In genomic region chr1:89049187-89049586, GRCh38 we compare ENCODE assay signal across 10 cellular contexts. TPM values are rescaled to one million over a fixed set of nuclear protein-coding genes. Genes with fewer than 3 reads are reported as not detected.
A peak's percentile ranks its signal among the peaks of the same experiment; 100 is the strongest.
DNase-seq lines count a peak whose midpoint lies in the region; ATAC-seq, FAIRE-seq and TF ChIP-seq lines count a peak whose summit lies in the region.
"Not testable (repeated sequence)": the region's sequence is repeated elsewhere in the genome, so short reads cannot be mapped to it uniquely, and the experiment has no call there.
"Had no signal": no experiment of that assay in that cellular context is flagged by ENCODE, and none has a peak within 500 bp of the region (broad histone marks: within the 10 kb centered on the region; RNA-seq: fewer than 3 reads in every experiment).

No MANE protein-coding gene starts in this region.

- ATAC-seq in SK-N-SH treated with all-trans-retinoic acid at 6 μM for 48 hours (peak; percentile 81), esophagus mucosa (peak; percentile 85), left lung (peak; percentile 39)
- not testable (repeated sequence) for ATAC-seq in K562

- H3K27ac ChIP-seq in K562 (ENCODE audit: extremely low read depth, low read depth, low read length); endothelial cell of umbilical vein (ENCODE audit: insufficient read depth, low read depth, low read length); left lung; small intestine (ENCODE audit: low read depth in 1 of 2, low read length in 1 of 2): not testable (repeated sequence)

- H3K9me1 ChIP-seq in K562 (ENCODE audit: control insufficient read depth, insufficient read depth, low read length); endothelial cell of umbilical vein (replicated peaks; ENCODE audit: control insufficient read depth, extremely low read depth, insufficient read depth, low read length): not testable (repeated sequence)

- not testable (repeated sequence) for H3K9me3 ChIP-seq in K562 (replicated peaks; ENCODE audit: control insufficient read depth, insufficient read depth, low read depth, low read length); endothelial cell of umbilical vein (replicated peaks; ENCODE audit: control insufficient read depth, insufficient read depth, low read length); left lung; small intestine (ENCODE audit: control insufficient read depth, low read depth)

- TF ChIP-seq CTCF in K562 (IDR thresholded peaks at IDR 0.05 in 2 of 3, conservative IDR thresholded peaks at IDR 0.05 in 1 of 3; ENCODE audit: insufficient read depth in 2 of 3, low read depth in 1 of 3, low read length in 3 of 3); endothelial cell of umbilical vein (IDR thresholded peaks at IDR 0.05; ENCODE audit: extremely low read depth in 1 of 2, insufficient read depth in 1 of 2, low read depth in 1 of 2, low read length in 2 of 2); left lung (IDR thresholded peaks at IDR 0.05): not testable (repeated sequence)

- not testable (repeated sequence) for H3K79me2 ChIP-seq in K562 (ENCODE audit: control insufficient read depth, insufficient read depth, low read length); endothelial cell of umbilical vein (ENCODE audit: control insufficient read depth, insufficient read depth, low read length)

- CTCF ChIA-PET in K562 (lab: Yijun Ruan, JAX; ENCODE audit: low intra/inter-chr PET ratio); endothelial cell of umbilical vein (lab: Charles Lee): not testable (repeated sequence)

- intact Hi-C loops in K562 (cut with micrococcal nuclease); endothelial cell of umbilical vein (cut with micrococcal nuclease); left lung (cut with DNase I): not testable (repeated sequence)

- not testable (repeated sequence) for BruUV-seq in K562 (replicated peaks; lab: Mats Ljungman, UMichigan); endothelial cell of umbilical vein (replicated peaks; lab: Mats Ljungman, UMichigan)

- FAIRE-seq in GM12892 (lab: Jason Lieb, UNC) = peak; percentile 89
- peak; percentile 15 for FAIRE-seq in K562 (lab: Jason Lieb, UNC)
- FAIRE-seq in endothelial cell of umbilical vein (lab: Jason Lieb, UNC) = peak; percentile 59
- FAIRE-seq in small intestine (lab: Jason Lieb, UNC) = peak; percentile 33
- FAIRE-seq in urothelium cell line (lab: Jason Lieb, UNC) = peak; percentile 80

- not testable (repeated sequence) for H3K4me2 ChIP-seq in K562 (ENCODE audit: insufficient read depth, low read length); endothelial cell of umbilical vein (ENCODE audit: insufficient read depth, low read length)

- in situ Hi-C loops in K562 (cut with MboI) = not testable (repeated sequence)

- dilution Hi-C loops in endothelial cell of umbilical vein (cut with MboI; ENCODE audit: extremely low pct_ligation_motif_present, low sequenced_read_pairs) = not testable (repeated sequence)

- TF ChIP-seq POLR2A in GM12892 (IDR thresholded peaks at IDR 0.05; ENCODE audit: low read depth, low read length); K562 (conservative IDR thresholded peaks at IDR 0.05); endothelial cell of umbilical vein (IDR thresholded peaks at IDR 0.05; ENCODE audit: low read depth, low read length): not testable (repeated sequence)

- 0% methylated on average over 2 of the region's 4 CpGs for WGBS in K562 (ENCODE audit: insufficient coverage, low coverage, missing lambda C conversion rate)
- 86 to 90% (median 86%) methylated on average over 2 of the region's 4 CpGs for WGBS in small intestine, 3 donors

- H3K27me3 ChIP-seq in K562 (ENCODE audit: control insufficient read depth in 2 of 2, insufficient read depth in 2 of 2, low read length in 2 of 2); endothelial cell of umbilical vein (ENCODE audit: control insufficient read depth in 2 of 2, insufficient read depth in 2 of 2, low read length in 2 of 2); left lung; small intestine (ENCODE audit: control insufficient read depth in 2 of 2, insufficient read depth in 2 of 2, low read length in 2 of 2): not testable (repeated sequence)

- not testable (repeated sequence) for H4K20me1 ChIP-seq in K562 (replicated peaks; ENCODE audit: control insufficient read depth, insufficient read depth, low read length); endothelial cell of umbilical vein (replicated peaks; ENCODE audit: control insufficient read depth, extremely low read depth, insufficient read depth, low read length)

- H3K4me1 ChIP-seq in K562 (replicated peaks in 1 of 2; ENCODE audit: control insufficient read depth in 2 of 2, insufficient read depth in 2 of 2, low read length in 2 of 2); endothelial cell of umbilical vein (ENCODE audit: control insufficient read depth, extremely low read depth, insufficient read depth, low read length); left lung; small intestine (ENCODE audit: control insufficient read depth in 2 of 2, insufficient read depth in 1 of 2, low read depth in 1 of 2, low read length in 1 of 2): not testable (repeated sequence)

- not testable (repeated sequence) for H2AFZ ChIP-seq in K562 (ENCODE audit: low read depth, low read length); endothelial cell of umbilical vein (ENCODE audit: low read depth, low read length)

- H3K36me3 ChIP-seq in K562 (ENCODE audit: control insufficient read depth, insufficient read depth, low read length); endothelial cell of umbilical vein (ENCODE audit: control insufficient read depth in 2 of 2, extremely low read depth in 1 of 2, insufficient read depth in 2 of 2, low read length in 2 of 2); small intestine (ENCODE audit: control insufficient read depth in 2 of 2, insufficient read depth in 2 of 2, low read length in 2 of 2): not testable (repeated sequence)
- H3K36me3 ChIP-seq in left lung = peaks cover 0 to 56% of the 10 kb centered on the region in 2 donors

- H3K9ac ChIP-seq in K562 (ENCODE audit: insufficient read depth in 1 of 2, low read depth in 2 of 2, low read length in 2 of 2); endothelial cell of umbilical vein (replicated peaks; ENCODE audit: extremely low read depth, insufficient read depth, low read length): not testable (repeated sequence)

- TF ChIP-seq RAD21 in K562 (CRISPR knock-in tag; conservative IDR thresholded peaks at IDR 0.05 in 1 of 2, IDR thresholded peaks at IDR 0.05 in 1 of 2) = not testable (repeated sequence)

- not testable (repeated sequence) for TF ChIP-seq EP300 in K562 (IDR thresholded peaks at IDR 0.05; ENCODE audit: low read length)

- POLR2A ChIA-PET in K562 (lab: Yijun Ruan, JAX); endothelial cell of umbilical vein (lab: Charles Lee): not testable (repeated sequence)

- not testable (repeated sequence) for DNase-seq in GM12892 (ENCODE audit: insufficient read length); K562 (ENCODE audit: extremely low read depth in 1 of 4, low spot score in 3 of 4); endothelial cell of umbilical vein (ENCODE audit: low read depth, low spot score); left lung; small intestine; urothelium cell line (ENCODE audit: low spot score)

- H3K4me3 ChIP-seq in K562; endothelial cell of umbilical vein (replicated peaks in 1 of 3; ENCODE audit: insufficient read depth in 1 of 3, low read depth in 1 of 3, low read length in 3 of 3); left lung; small intestine (ENCODE audit: low read depth in 1 of 2, low read length in 2 of 2): not testable (repeated sequence)

RNA-seq across cellular contexts. Expression of gene GBP1, which starts 15.8 kb away (rescaled TPM):
- polyA plus RNA-seq in GM12892 (2012; ENCODE audit: missing spikeins) = 22.3 TPM
- total RNA-seq in K562 (2011; cell fraction: chromatin; rRNA removed; ENCODE audit: low replicate concordance) = not detected in 2 replicates
- not detected in 2 replicates for total RNA-seq in K562 (2011; cell fraction: nucleolus; rRNA removed)
- not detected in 2 replicates for total RNA-seq in K562 (2011; cell fraction: nucleoplasm; rRNA removed)
- total RNA-seq in K562 (2014; rRNA removed) = not detected in 2 replicates
- not detected in 2 replicates for total RNA-seq in K562 (2014; rRNA removed; fragmentation: Illumina TruSeq; extraction: Trizol)
- total RNA-seq in K562 (2015; rRNA removed; fragmentation: Illumina TruSeq; extraction: Trizol) = not detected in 2 replicates
- total RNA-seq in K562 (2021) = 0.20 TPM in 1 of 2 replicates, not detected in the other
- not detected in 2 replicates for polyA plus RNA-seq in K562 (2011; rRNA removed)
- polyA plus RNA-seq in K562 (2011; cell fraction: cytosol; rRNA removed) = not detected in 2 replicates
- not detected in 2 replicates for polyA plus RNA-seq in K562 (2011; cell fraction: nucleus; rRNA removed)
- polyA plus RNA-seq in K562 (2012) = not detected in 2 replicates
- polyA plus RNA-seq in K562 (2014; fragmentation: Illumina TruSeq; extraction: Trizol) = not detected in 2 replicates
- polyA plus RNA-seq in K562 (2014; fragmentation: Nextera tagmentation; extraction: Ambion mirVana) = not detected
- not detected in 2 replicates for polyA plus RNA-seq in K562 (2014; rRNA removed)
- not detected in 2 replicates for polyA minus RNA-seq in K562 (2011; rRNA and poly(A)+ RNA removed)
- not detected in 2 replicates for polyA minus RNA-seq in K562 (2011; cell fraction: cytosol; rRNA and poly(A)+ RNA removed)
- not detected in 2 replicates for polyA minus RNA-seq in K562 (2011; cell fraction: nucleus; rRNA and poly(A)+ RNA removed)
- 17.8 and 28.0 TPM in 2 replicates for total RNA-seq in endothelial cell of umbilical vein
- polyA plus RNA-seq in endothelial cell of umbilical vein = 9.8 and 11.6 TPM in 2 replicates
- polyA plus RNA-seq in endothelial cell of umbilical vein (2011; cell fraction: cytosol; rRNA removed) = 9.5 and 11.1 TPM in 2 replicates
- 109 and 126 TPM in 2 replicates for polyA plus RNA-seq in endothelial cell of umbilical vein (2011; cell fraction: nucleus; rRNA removed)
- polyA plus RNA-seq in endothelial cell of umbilical vein (2012) = 12.4 TPM in 2 replicates
- 19.8 and 23.1 TPM in 2 replicates for polyA minus RNA-seq in endothelial cell of umbilical vein
- polyA minus RNA-seq in endothelial cell of umbilical vein (2011; cell fraction: cytosol; rRNA and poly(A)+ RNA removed) = 3.8 TPM
- 82.3 and 82.7 TPM in 2 replicates for polyA minus RNA-seq in endothelial cell of umbilical vein (2011; cell fraction: nucleus; rRNA and poly(A)+ RNA removed)
- 5.2 TPM for total RNA-seq in esophagus mucosa
- total RNA-seq in left lung = 10 to 100 TPM; 51.3 to 64.3 TPM
- 10 to 100 TPM; 12.2 to 22.2 (median 18.3) TPM for polyA plus RNA-seq in small intestine
- total RNA-seq: G401, H9 had no signal

RNA-seq across cellular contexts. Expression of gene GBP3, which starts 26.5 kb away (rescaled TPM):
- polyA plus RNA-seq in GM12892 (2012; ENCODE audit: missing spikeins) = 1.2 TPM
- total RNA-seq in K562 (2011; cell fraction: chromatin; rRNA removed; ENCODE audit: low replicate concordance) = not detected in 2 replicates
- not detected in 2 replicates for total RNA-seq in K562 (2011; cell fraction: nucleolus; rRNA removed)
- total RNA-seq in K562 (2011; cell fraction: nucleoplasm; rRNA removed) = not detected in 2 replicates
- total RNA-seq in K562 (2014; rRNA removed) = not detected in 2 replicates
- 0.11 TPM in 1 of 2 replicates, not detected in the other for total RNA-seq in K562 (2014; rRNA removed; fragmentation: Illumina TruSeq; extraction: Trizol)
- 0.14 TPM in 1 of 2 replicates, not detected in the other for total RNA-seq in K562 (2015; rRNA removed; fragmentation: Illumina TruSeq; extraction: Trizol)
- 0.22 TPM in 1 of 2 replicates, not detected in the other for total RNA-seq in K562 (2021)
- polyA plus RNA-seq in K562 (2011; rRNA removed) = 0.05 and 0.11 TPM in 2 replicates
- polyA plus RNA-seq in K562 (2011; cell fraction: cytosol; rRNA removed) = 0.04 TPM in 1 of 2 replicates, not detected in the other
- 0.18 TPM in 1 of 2 replicates, not detected in the other for polyA plus RNA-seq in K562 (2011; cell fraction: nucleus; rRNA removed)
- polyA plus RNA-seq in K562 (2012) = 0.04 and 0.43 TPM in 2 replicates
- 0.07 TPM in 1 of 2 replicates, not detected in the other for polyA plus RNA-seq in K562 (2014; fragmentation: Illumina TruSeq; extraction: Trizol)
- under 1 TPM in 1 of 2 experiments, not detected in 1; 0.07 TPM for polyA plus RNA-seq in K562 (2014; fragmentation: Nextera tagmentation; extraction: Ambion mirVana)
- polyA plus RNA-seq in K562 (2014; rRNA removed) = not detected in 2 replicates
- 0.51 TPM in 1 of 2 replicates, not detected in the other for polyA minus RNA-seq in K562 (2011; rRNA and poly(A)+ RNA removed)
- polyA minus RNA-seq in K562 (2011; cell fraction: cytosol; rRNA and poly(A)+ RNA removed) = not detected in 2 replicates
- polyA minus RNA-seq in K562 (2011; cell fraction: nucleus; rRNA and poly(A)+ RNA removed) = not detected in 2 replicates
- total RNA-seq in endothelial cell of umbilical vein = 7.3 and 12.7 TPM in 2 replicates
- polyA plus RNA-seq in endothelial cell of umbilical vein = 4.8 and 5.7 TPM in 2 replicates
- 6.0 and 6.3 TPM in 2 replicates for polyA plus RNA-seq in endothelial cell of umbilical vein (2011; cell fraction: cytosol; rRNA removed)
- 18.7 and 23.6 TPM in 2 replicates for polyA plus RNA-seq in endothelial cell of umbilical vein (2011; cell fraction: nucleus; rRNA removed)
- polyA plus RNA-seq in endothelial cell of umbilical vein (2012) = 6.9 and 12.3 TPM in 2 replicates
- 15.5 and 18.4 TPM in 2 replicates for polyA minus RNA-seq in endothelial cell of umbilical vein
- polyA minus RNA-seq in endothelial cell of umbilical vein (2011; cell fraction: cytosol; rRNA and poly(A)+ RNA removed) = 5.2 TPM
- polyA minus RNA-seq in endothelial cell of umbilical vein (2011; cell fraction: nucleus; rRNA and poly(A)+ RNA removed) = 21.2 and 21.7 TPM in 2 replicates
- 9.4 TPM for total RNA-seq in esophagus mucosa
- 10 to 100 TPM; 31.0 to 32.6 TPM for total RNA-seq in left lung
- polyA plus RNA-seq in small intestine = 10 to 100 TPM; 13.8 to 71.6 (median 21.5) TPM
- total RNA-seq: G401, H9 had no signal

RNA-seq across cellular contexts. Expression of gene KYAT3, which starts 56.8 kb away (rescaled TPM):
- polyA plus RNA-seq in GM12892 (2012; ENCODE audit: missing spikeins) = 25.4 TPM
- total RNA-seq in K562 (2011; cell fraction: chromatin; rRNA removed; ENCODE audit: low replicate concordance) = 16.8 and 37.2 TPM in 2 replicates
- total RNA-seq in K562 (2011; cell fraction: nucleolus; rRNA removed) = 5.0 and 7.2 TPM in 2 replicates
- total RNA-seq in K562 (2011; cell fraction: nucleoplasm; rRNA removed) = 13.6 and 14.5 TPM in 2 replicates
- total RNA-seq in K562 (2014; rRNA removed) (19.2 and 19.8 TPM in 2 replicates), K562 (2014; rRNA removed; fragmentation: Illumina TruSeq; extraction: Trizol) (44.6 and 48.5 TPM in 2 replicates), K562 (2015; rRNA removed; fragmentation: Illumina TruSeq; extraction: Trizol) (31.7 and 33.7 TPM in 2 replicates), K562 (2021) (30.5 and 32.8 TPM in 2 replicates), endothelial cell of umbilical vein (18.1 and 21.1 TPM in 2 replicates), esophagus mucosa (26.3 TPM), left lung (10 to 100 TPM; 16.4 to 20.5 TPM)
- polyA plus RNA-seq in K562 (2011; rRNA removed) (34.3 and 60.3 TPM in 2 replicates), K562 (2014; fragmentation: Illumina TruSeq; extraction: Trizol) (38.4 and 47.6 TPM in 2 replicates), K562 (2014; fragmentation: Nextera tagmentation; extraction: Ambion mirVana) (10 to 100 TPM; 51.8 to 54.8 TPM), K562 (2014; rRNA removed) (36.3 and 37.4 TPM in 2 replicates), endothelial cell of umbilical vein (7.0 and 8.0 TPM in 2 replicates), small intestine (10 to 100 TPM; 21.5 to 28.3 (median 22.7) TPM)
- polyA plus RNA-seq in K562 (2011; cell fraction: cytosol; rRNA removed) = 13.0 and 21.2 TPM in 2 replicates
- polyA plus RNA-seq in K562 (2011; cell fraction: nucleus; rRNA removed) = 14.7 and 17.9 TPM in 2 replicates
- 25.7 and 30.4 TPM in 2 replicates for polyA plus RNA-seq in K562 (2012)
- polyA minus RNA-seq in K562 (2011; rRNA and poly(A)+ RNA removed) = 47.2 and 54.4 TPM in 2 replicates
- 12.9 and 21.0 TPM in 2 replicates for polyA minus RNA-seq in K562 (2011; cell fraction: cytosol; rRNA and poly(A)+ RNA removed)
- 8.3 and 13.2 TPM in 2 replicates for polyA minus RNA-seq in K562 (2011; cell fraction: nucleus; rRNA and poly(A)+ RNA removed)
- 14.0 and 14.4 TPM in 2 replicates for polyA plus RNA-seq in endothelial cell of umbilical vein (2011; cell fraction: cytosol; rRNA removed)
- polyA plus RNA-seq in endothelial cell of umbilical vein (2011; cell fraction: nucleus; rRNA removed) = 22.4 and 24.4 TPM in 2 replicates
- polyA plus RNA-seq in endothelial cell of umbilical vein (2012) = 18.4 and 29.2 TPM in 2 replicates
- polyA minus RNA-seq in endothelial cell of umbilical vein = 4.4 and 6.5 TPM in 2 replicates
- 3.1 TPM for polyA minus RNA-seq in endothelial cell of umbilical vein (2011; cell fraction: cytosol; rRNA and poly(A)+ RNA removed)
- 7.7 and 11.0 TPM in 2 replicates for polyA minus RNA-seq in endothelial cell of umbilical vein (2011; cell fraction: nucleus; rRNA and poly(A)+ RNA removed)

RNA-seq across cellular contexts. Expression of gene RBMXL1, which starts 56.8 kb away (rescaled TPM):
- 8.3 TPM for polyA plus RNA-seq in GM12892 (2012; ENCODE audit: missing spikeins)
- total RNA-seq in K562 (2011; cell fraction: chromatin; rRNA removed; ENCODE audit: low replicate concordance) = 12.3 and 38.0 TPM in 2 replicates
- total RNA-seq in K562 (2011; cell fraction: nucleolus; rRNA removed) = 6.8 and 8.6 TPM in 2 replicates
- 17.7 and 24.4 TPM in 2 replicates for total RNA-seq in K562 (2011; cell fraction: nucleoplasm; rRNA removed)
- total RNA-seq in K562 (2014; rRNA removed) = 11.4 and 12.9 TPM in 2 replicates
- 21.2 and 24.9 TPM in 2 replicates for total RNA-seq in K562 (2014; rRNA removed; fragmentation: Illumina TruSeq; extraction: Trizol)
- total RNA-seq in K562 (2015; rRNA removed; fragmentation: Illumina TruSeq; extraction: Trizol) = 19.2 and 19.4 TPM in 2 replicates
- total RNA-seq in K562 (2021) = 19.0 and 21.8 TPM in 2 replicates
- polyA plus RNA-seq in K562 (2011; rRNA removed) = 8.4 and 12.7 TPM in 2 replicates
- polyA plus RNA-seq in K562 (2011; cell fraction: cytosol; rRNA removed) = 4.5 and 6.4 TPM in 2 replicates
- polyA plus RNA-seq in K562 (2011; cell fraction: nucleus; rRNA removed) = 7.3 and 7.4 TPM in 2 replicates
- 10.5 and 10.7 TPM in 2 replicates for polyA plus RNA-seq in K562 (2012)
- 16.4 and 21.7 TPM in 2 replicates for polyA plus RNA-seq in K562 (2014; fragmentation: Illumina TruSeq; extraction: Trizol)
- polyA plus RNA-seq in K562 (2014; fragmentation: Nextera tagmentation; extraction: Ambion mirVana) = 10 to 100 TPM; 12.3 to 13.0 TPM
- polyA plus RNA-seq in K562 (2014; rRNA removed) = 9.5 and 10.2 TPM in 2 replicates
- polyA minus RNA-seq in K562 (2011; rRNA and poly(A)+ RNA removed) = 23.2 and 24.0 TPM in 2 replicates
- 7.2 and 7.9 TPM in 2 replicates for polyA minus RNA-seq in K562 (2011; cell fraction: cytosol; rRNA and poly(A)+ RNA removed)
- 10.4 and 13.1 TPM in 2 replicates for polyA minus RNA-seq in K562 (2011; cell fraction: nucleus; rRNA and poly(A)+ RNA removed)
- total RNA-seq in endothelial cell of umbilical vein = 7.6 and 9.9 TPM in 2 replicates
- polyA plus RNA-seq in endothelial cell of umbilical vein = 2.5 and 2.9 TPM in 2 replicates
- 3.0 and 3.1 TPM in 2 replicates for polyA plus RNA-seq in endothelial cell of umbilical vein (2011; cell fraction: cytosol; rRNA removed)
- polyA plus RNA-seq in endothelial cell of umbilical vein (2011; cell fraction: nucleus; rRNA removed) = 4.8 and 5.3 TPM in 2 replicates
- 4.2 and 4.9 TPM in 2 replicates for polyA plus RNA-seq in endothelial cell of umbilical vein (2012)
- polyA minus RNA-seq in endothelial cell of umbilical vein = 6.2 and 7.9 TPM in 2 replicates
- 6.5 TPM for polyA minus RNA-seq in endothelial cell of umbilical vein (2011; cell fraction: cytosol; rRNA and poly(A)+ RNA removed)
- 9.3 and 11.6 TPM in 2 replicates for polyA minus RNA-seq in endothelial cell of umbilical vein (2011; cell fraction: nucleus; rRNA and poly(A)+ RNA removed)
- 13.9 TPM for total RNA-seq in esophagus mucosa
- 10 to 100 TPM; 15.3 to 16.3 TPM for total RNA-seq in left lung
- polyA plus RNA-seq in small intestine = 1 to 10 TPM; 2.5 to 5.0 (median 3.2) TPM
